ENCODE assay signal across 17 cellular contexts in genomic region chr9:78288214-78288892, GRCh38. TPM values are rescaled to one million over a fixed set of nuclear protein-coding genes. Genes with fewer than 3 reads are reported as not detected.
DNase-seq lines count a peak whose midpoint lies in the region; ATAC-seq and TF ChIP-seq lines count a peak whose summit lies in the region.
"Had no signal": no experiment of that assay in that cellular context is flagged by ENCODE, and none has a peak within 500 bp of the region (broad histone marks: within the 10 kb centered on the region; RNA-seq: fewer than 3 reads in every experiment).

No MANE protein-coding gene starts in this region.

- H3K4me3 ChIP-seq in thymus (ENCODE audit: low read length): no peak overlapping the region
- H3K4me3 ChIP-seq in WERI-Rb-1 (ENCODE audit: low read depth, low read length): no peak overlapping the region
- H3K4me3 ChIP-seq in tibial artery: no peak overlapping the region
- H3K4me3 ChIP-seq: thoracic aorta had no signal

- peaks cover 2% of the 10 kb centered on the region for H3K4me1 ChIP-seq in thymus (ENCODE audit: control insufficient read depth, insufficient read depth, low read length)
- no peaks in the 10 kb centered on the region for H3K4me1 ChIP-seq in tibial artery

- intact Hi-C loops in tibial artery (cut with DNase I; ENCODE audit: low total_unique reads): no loop called here

- H3K36me3 ChIP-seq in thymus (ENCODE audit: control insufficient read depth, insufficient read depth) (no peaks in the 10 kb centered on the region), WERI-Rb-1 (no peaks in the 10 kb centered on the region), tibial artery (no peaks in the 10 kb centered on the region)
- H3K36me3 ChIP-seq: BE2C, thoracic aorta had no signal

- TF ChIP-seq CTCF in WERI-Rb-1 (IDR thresholded peaks at IDR 0.05; ENCODE audit: low read depth, low read length) (no peak), tibial artery (IDR thresholded peaks at IDR 0.05) (no peak)

- H3K27me3 ChIP-seq in thymus (ENCODE audit: control insufficient read depth, insufficient read depth) (no peaks in the 10 kb centered on the region), WERI-Rb-1 (ENCODE audit: insufficient read depth, low read depth, severe bottlenecking) (no peaks in the 10 kb centered on the region), tibial artery (no peaks in the 10 kb centered on the region)
- H3K27me3 ChIP-seq: BE2C had no signal

- 89% methylated on average over 8 of the region's 8 CpGs for WGBS in thymus

- H3K27ac ChIP-seq in thymus (ENCODE audit: low read depth) (peak overlapping the region; percentile 5), WERI-Rb-1 (no peak overlapping the region), tibial artery (no peak overlapping the region)
- H3K27ac ChIP-seq: thoracic aorta had no signal

- ATAC-seq in esophagus mucosa: peak; percentile 97
- no peak for ATAC-seq in GM18519 (IDR thresholded peaks at IDR 0.05; ENCODE audit: low FRiP score, unreplicated experiment)
- ATAC-seq: natural killer cell treated with Interleukin-12 subunit alpha and Interleukin-12 subunit beta and Interleukin-15 and Interleukin-18, amount 100 ng/mL, for 72 hours had no signal

- H3K9me3 ChIP-seq in thymus (ENCODE audit: control insufficient read depth) (no peaks in the 10 kb centered on the region), WERI-Rb-1 (ENCODE audit: severe bottlenecking) (no peaks in the 10 kb centered on the region), tibial artery (no peaks in the 10 kb centered on the region)
- H3K9me3 ChIP-seq: BE2C, thoracic aorta had no signal

- DNase-seq in NCI-H1417 (lab: John Stamatoyannopoulos, UW): peak; percentile 11 to 73 (median 22)
- no peak for DNase-seq in NCI-H1417 treated with DMSO at 0.1 percent for 48 hours (lab: John Stamatoyannopoulos, UW)
- DNase-seq in NCI-H69 (lab: John Stamatoyannopoulos, UW): peak; percentile 76
- no peak for DNase-seq in WERI-Rb-1
- no peak for DNase-seq in tibial artery
- DNase-seq: 8988T; activated naive CD4-positive, alpha-beta T cell treated with Interleukin-2 at 50 U/mL for 16 hours; anterior cingulate cortex; BE2C; hippocampal formation; kidney; NCI-H2081 had no signal

RNA-seq across cellular contexts. Expression of gene PSAT1, which starts 8.6 kb away (rescaled TPM):
- 66.5 TPM for total RNA-seq in esophagus mucosa
- polyA plus RNA-seq in thymus: 21.7 TPM

RNA-seq across cellular contexts. Expression of gene CEP78, which starts 52.5 kb away (rescaled TPM):
- total RNA-seq in esophagus mucosa: 11.8 TPM
- 22.8 TPM for polyA plus RNA-seq in thymus

Comparison
In these comparisons a context has a peak if more than half of its experiments do, and no peak if none do; other contexts are left out.
1. DNase-seq: peak in NCI-H1417 (3 of 3) and NCI-H69 (single experiment); none in NCI-H1417 treated with DMSO at 0.1 percent for 48 hours (single experiment), WERI-Rb-1 (single experiment) and tibial artery (0 of 2).